17 cellular contexts compared by ENCODE assay signal in genomic region chr19:30580673-30581072, GRCh38.
"Had no signal": no experiment of that assay in that cellular context is flagged by ENCODE, and none has a peak within 500 bp of the region (broad histone marks: within the 10 kb centered on the region; RNA-seq: fewer than 3 reads in every experiment).

No MANE protein-coding gene starts in this region.

- H3K9me3 ChIP-seq: esophagus muscularis mucosa, gastrocnemius medialis, heart right ventricle, left lung, lower lobe of right lung had no signal

- ATAC-seq: gastrocnemius medialis, heart right ventricle, left cardiac atrium, left lung, left ventricle myocardium superior, lower lobe of right lung had no signal

- H3K27ac ChIP-seq: coronary artery, esophagus muscularis mucosa, gastrocnemius medialis, heart right ventricle, left lung, lower lobe of right lung had no signal

- H3K4me3 ChIP-seq: coronary artery, esophagus muscularis mucosa, gastrocnemius medialis, heart right ventricle, left lung, lower lobe of right lung had no signal

- H3K4me1 ChIP-seq: esophagus muscularis mucosa, gastrocnemius medialis, heart right ventricle, left lung, lower lobe of right lung had no signal

- DNase-seq: effector CD4-positive, alpha-beta T cell; effector memory CD4-positive, alpha-beta T cell; foreskin melanocyte; gastrocnemius medialis; glutamatergic neuron; heart right ventricle; left cardiac atrium; left lung; left ventricle myocardium superior; lower lobe of right lung; mesenchymal stem cell had no signal

- H3K27me3 ChIP-seq: gastrocnemius medialis had no signal

- H3K36me3 ChIP-seq: esophagus muscularis mucosa, gastrocnemius medialis, heart right ventricle, left lung, lower lobe of right lung had no signal

- FAIRE-seq: colon, endothelial cell of umbilical vein, islet of Langerhans, keratinocyte had no signal
